15 cellular contexts compared by ENCODE assay signal in the genomic region with DNA sequence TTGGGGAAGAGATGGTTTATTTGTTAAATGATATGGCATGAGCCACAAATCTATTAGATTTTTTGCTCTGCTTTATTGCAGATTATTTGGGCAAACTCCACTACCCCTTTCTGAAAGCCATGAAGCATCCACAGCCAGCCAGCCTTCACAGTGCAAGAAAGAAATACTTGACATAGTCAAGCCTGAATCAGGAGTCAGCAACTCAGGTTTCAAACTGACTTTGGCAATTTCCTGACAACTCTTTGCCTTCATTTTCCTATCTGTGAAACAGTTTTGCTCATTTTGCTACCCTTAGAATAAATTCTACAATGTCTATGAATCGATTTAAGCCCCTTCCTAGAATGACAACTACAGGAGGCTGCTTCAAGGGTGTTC.
A peak's percentile ranks its signal among the peaks of the same experiment; 100 is the strongest.
DNase-seq lines count a peak whose midpoint lies in the region; TF ChIP-seq lines count a peak whose summit lies in the region.
"Had no signal": no experiment of that assay in that cellular context is flagged by ENCODE, and none has a peak within 500 bp of the region (broad histone marks: within the 10 kb centered on the region; RNA-seq: fewer than 3 reads in every experiment).

No MANE protein-coding gene starts in this region.

- no peak for TF ChIP-seq CTCF in fibroblast of mammary gland (conservative IDR thresholded peaks at IDR 0.05; ENCODE audit: control insufficient read depth, insufficient read depth, low read depth, low read length)
- TF ChIP-seq CTCF in endothelial cell (IDR thresholded peaks at IDR 0.05; ENCODE audit: unreplicated experiment), result no peak

- POLR2A ChIA-PET in activated CD4-positive, alpha-beta memory T cell treated with anti-CD3 and anti-CD28 coated beads for 36 hours (lab: Charles Lee), result interaction anchor here (1.6 kb wide), 1 partner anchor 35 kb away, joined by 5 read pairs; no protein-coding TSS in a partner anchor
- POLR2A ChIA-PET in activated CD4-positive, alpha-beta memory T cell treated with anti-CD3 and anti-CD28 coated beads, Interleukin-2, amount 10 ng/mL, durations not matched to agents 7 days and 5 days (lab: Charles Lee), result no interaction called here

- no peaks in the 10 kb centered on the region for H3K36me3 Mint-ChIP-seq in activated CD4-positive, alpha-beta memory T cell treated with anti-CD3 and anti-CD28 coated beads for 36 hours
- H3K36me3 Mint-ChIP-seq in activated CD4-positive, alpha-beta memory T cell treated with anti-CD3 and anti-CD28 coated beads, Interleukin-2, amount 10 ng/mL, durations not matched to agents 7 days and 5 days (ENCODE audit: low read depth), result no peaks in the 10 kb centered on the region
- no peaks in the 10 kb centered on the region for H3K36me3 Mint-ChIP-seq in endothelial cell (ENCODE audit: low read depth, unreplicated experiment)

- peak; percentile 28 for DNase-seq in activated CD4-positive, alpha-beta memory T cell treated with anti-CD3 and anti-CD28 coated beads for 36 hours
- no peak for DNase-seq in activated CD4-positive, alpha-beta memory T cell treated with anti-CD3 and anti-CD28 coated beads, Interleukin-2, amount 10 ng/mL, durations not matched to agents 7 days and 5 days
- peak; percentile 18 for DNase-seq in stimulated activated CD4-positive, alpha-beta T cell treated with anti-CD3 and anti-CD28 coated beads, Interleukin-1b, Interleukin-23, amount 100 ng/mL, for 48 hours
- no peak for DNase-seq in stimulated activated CD4-positive, alpha-beta T cell treated with anti-CD3 and anti-CD28 coated beads, Interleukin-2, amount 100 ng/mL, for 24 hours
- DNase-seq in fibroblast of mammary gland (ENCODE audit: low read depth) (peak; percentile 39), endothelial cell (ENCODE audit: low spot score) (no peak)
- DNase-seq in activated CD4-positive, CD25-positive, alpha-beta regulatory T cell treated with anti-CD3 and anti-CD28 coated beads, Interleukin-2, amount 50 U/mL, for 72 hours, result no peak
- DNase-seq: Calu3, MM.1S, NCI-H1105, NCI-H1694 treated with DMSO at 0.1 percent for 48 hours, NCI-H345, NCI-H526 treated with DMSO at 0.1 percent for 48 hours had no signal

- H3K27ac Mint-ChIP-seq in activated CD4-positive, alpha-beta memory T cell treated with anti-CD3 and anti-CD28 coated beads for 36 hours, result peak overlapping the region; percentile 51
- no peak overlapping the region for H3K27ac Mint-ChIP-seq in activated CD4-positive, alpha-beta memory T cell treated with anti-CD3 and anti-CD28 coated beads, Interleukin-2, amount 10 ng/mL, durations not matched to agents 7 days and 5 days
- no peak overlapping the region for H3K27ac Mint-ChIP-seq in endothelial cell (ENCODE audit: unreplicated experiment)

- peaks cover 44% of the 10 kb centered on the region for H3K4me1 Mint-ChIP-seq in activated CD4-positive, alpha-beta memory T cell treated with anti-CD3 and anti-CD28 coated beads for 36 hours (ENCODE audit: low read depth)
- peaks cover 28% of the 10 kb centered on the region for H3K4me1 Mint-ChIP-seq in activated CD4-positive, alpha-beta memory T cell treated with anti-CD3 and anti-CD28 coated beads, Interleukin-2, amount 10 ng/mL, durations not matched to agents 7 days and 5 days
- no peaks in the 10 kb centered on the region for H3K4me1 Mint-ChIP-seq in endothelial cell (ENCODE audit: unreplicated experiment)

- no peak overlapping the region for H3K4me3 ChIP-seq in fibroblast of mammary gland (ENCODE audit: control insufficient read depth, low read depth, low read length)
- H3K4me3 ChIP-seq: A549, GM12878 had no signal

- intact Hi-C loops in activated CD4-positive, alpha-beta memory T cell treated with anti-CD3 and anti-CD28 coated beads for 36 hours (cut with micrococcal nuclease), result loop anchor here (10.0 kb wide), 2 partner anchors 490 to 980 kb away; no protein-coding TSS in a partner anchor

- no peaks in the 10 kb centered on the region for H3K9me3 Mint-ChIP-seq in activated CD4-positive, alpha-beta memory T cell treated with anti-CD3 and anti-CD28 coated beads for 36 hours
- H3K9me3 Mint-ChIP-seq in activated CD4-positive, alpha-beta memory T cell treated with anti-CD3 and anti-CD28 coated beads, Interleukin-2, amount 10 ng/mL, durations not matched to agents 7 days and 5 days, result no peaks in the 10 kb centered on the region
- H3K9me3 Mint-ChIP-seq in endothelial cell (ENCODE audit: unreplicated experiment), result no peaks in the 10 kb centered on the region

- H3K4me3 Mint-ChIP-seq in activated CD4-positive, alpha-beta memory T cell treated with anti-CD3 and anti-CD28 coated beads for 36 hours, result no peak overlapping the region
- H3K4me3 Mint-ChIP-seq in activated CD4-positive, alpha-beta memory T cell treated with anti-CD3 and anti-CD28 coated beads, Interleukin-2, amount 10 ng/mL, durations not matched to agents 7 days and 5 days, result no peak overlapping the region
- no peak overlapping the region for H3K4me3 Mint-ChIP-seq in endothelial cell (ENCODE audit: unreplicated experiment)

- CTCF ChIA-PET in activated CD4-positive, alpha-beta memory T cell treated with anti-CD3 and anti-CD28 coated beads for 36 hours (lab: Charles Lee), result no interaction called here
- CTCF ChIA-PET in activated CD4-positive, alpha-beta memory T cell treated with anti-CD3 and anti-CD28 coated beads, Interleukin-2, amount 10 ng/mL, durations not matched to agents 7 days and 5 days (lab: Charles Lee), result no interaction called here

- H3K27me3 Mint-ChIP-seq in activated CD4-positive, alpha-beta memory T cell treated with anti-CD3 and anti-CD28 coated beads for 36 hours, result peaks cover 5% of the 10 kb centered on the region
- peaks cover 28% of the 10 kb centered on the region for H3K27me3 Mint-ChIP-seq in activated CD4-positive, alpha-beta memory T cell treated with anti-CD3 and anti-CD28 coated beads, Interleukin-2, amount 10 ng/mL, durations not matched to agents 7 days and 5 days
- H3K27me3 Mint-ChIP-seq in endothelial cell (ENCODE audit: unreplicated experiment), result peaks cover 1% of the 10 kb centered on the region

Comparison
In these comparisons a context has a peak if more than half of its experiments do, and no peak if none do; other contexts are left out.
1. DNase-seq: peak in activated CD4-positive, alpha-beta memory T cell treated with anti-CD3 and anti-CD28 coated beads for 36 hours (single experiment), stimulated activated CD4-positive, alpha-beta T cell treated with anti-CD3 and anti-CD28 coated beads, Interleukin-1b, Interleukin-23, amount 100 ng/mL, for 48 hours (single experiment) and fibroblast of mammary gland (single experiment); none in activated CD4-positive, alpha-beta memory T cell treated with anti-CD3 and anti-CD28 coated beads, Interleukin-2, amount 10 ng/mL, durations not matched to agents 7 days and 5 days (single experiment), stimulated activated CD4-positive, alpha-beta T cell treated with anti-CD3 and anti-CD28 coated beads, Interleukin-2, amount 100 ng/mL, for 24 hours (0 of 2), endothelial cell (single experiment) and activated CD4-positive, CD25-positive, alpha-beta regulatory T cell treated with anti-CD3 and anti-CD28 coated beads, Interleukin-2, amount 50 U/mL, for 72 hours (single experiment).